14 cellular contexts compared by ENCODE assay signal in the genomic region with DNA sequence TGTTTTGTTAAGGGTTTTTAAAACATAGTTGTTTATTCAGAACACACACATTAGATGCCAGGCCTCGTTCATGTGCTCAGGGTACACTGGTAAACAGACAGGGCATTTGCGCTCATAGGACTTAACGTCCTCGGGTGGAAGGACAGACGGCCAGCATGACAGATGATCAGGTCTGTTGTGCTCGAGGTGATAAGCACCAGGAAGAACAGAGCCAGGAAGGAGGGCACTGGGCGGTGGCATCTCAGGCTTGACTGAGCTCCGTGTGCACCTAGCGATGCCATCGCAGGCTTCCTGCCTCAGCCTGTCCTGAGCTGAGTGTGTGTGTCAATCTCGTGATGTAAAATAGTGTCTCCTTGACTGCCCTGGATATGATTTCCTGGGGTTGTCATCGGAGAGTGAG.
DNase-seq lines count a peak whose midpoint lies in the region; ATAC-seq and TF ChIP-seq lines count a peak whose summit lies in the region.
"Had no signal": no experiment of that assay in that cellular context is flagged by ENCODE, and none has a peak within 500 bp of the region (broad histone marks: within the 10 kb centered on the region; RNA-seq: fewer than 3 reads in every experiment).

No MANE protein-coding gene starts in this region.

- H3K36me3 ChIP-seq in OCI-LY1 (ENCODE audit: insufficient read depth, low read length) (peaks cover 87% of the 10 kb centered on the region), H7 (replicated peaks; ENCODE audit: control insufficient read depth, insufficient read depth, low read length) (peaks cover 21% of the 10 kb centered on the region)

- TF ChIP-seq CTCF in OCI-LY1 (IDR thresholded peaks at IDR 0.05; ENCODE audit: low read length) (no peak), progenitor cell of endocrine pancreas (IDR thresholded peaks at IDR 0.05; ENCODE audit: unreplicated experiment) (no peak)

- H3K27ac Mint-ChIP-seq in activated T-cell treated with anti-CD3 and anti-CD28 coated beads, Interleukin-2, amount 50 U/mL, for 72 hours = peak overlapping the region; percentile 75
- H3K27ac Mint-ChIP-seq in effector memory CD8-positive, alpha-beta T cell = peak overlapping the region; percentile 90 to 95
- peak overlapping the region; percentile 87 for H3K27ac Mint-ChIP-seq in progenitor cell of endocrine pancreas

- H3F3A ChIP-seq in OCI-LY1 (ENCODE audit: insufficient read depth, low read length) = peaks cover 4% of the 10 kb centered on the region; the same call in 1 of the 2 replicates

- no peak overlapping the region for H3K9ac ChIP-seq in OCI-LY1 (ENCODE audit: low read length)

- no peak overlapping the region for H3K4me3 Mint-ChIP-seq in activated T-cell treated with anti-CD3 and anti-CD28 coated beads, Interleukin-2, amount 50 U/mL, for 72 hours
- H3K4me3 Mint-ChIP-seq in effector memory CD8-positive, alpha-beta T cell = peak overlapping the region; percentile 58 to 63
- no peak overlapping the region for H3K4me3 Mint-ChIP-seq in progenitor cell of endocrine pancreas (ENCODE audit: low read depth)

- H2AFZ ChIP-seq in OCI-LY1 (ENCODE audit: low read length) = no peak overlapping the region
- H2AFZ ChIP-seq: PC-9 had no signal

- H3K4me1 Mint-ChIP-seq in activated T-cell treated with anti-CD3 and anti-CD28 coated beads, Interleukin-2, amount 50 U/mL, for 72 hours (ENCODE audit: low read depth) = peaks cover 11% of the 10 kb centered on the region
- H3K4me1 Mint-ChIP-seq in effector memory CD8-positive, alpha-beta T cell (ENCODE audit: low read depth in 2 of 2) = peaks cover 23 to 30% of the 10 kb centered on the region in 2 donors
- H3K4me1 Mint-ChIP-seq in progenitor cell of endocrine pancreas (ENCODE audit: low read depth) = no peaks in the 10 kb centered on the region

- H3K36me3 Mint-ChIP-seq in activated T-cell treated with anti-CD3 and anti-CD28 coated beads, Interleukin-2, amount 50 U/mL, for 72 hours (ENCODE audit: insufficient read depth in 2 of 2) = peaks cover 41 to 65% of the 10 kb centered on the region in 2 donors
- H3K36me3 Mint-ChIP-seq in effector memory CD8-positive, alpha-beta T cell (ENCODE audit: insufficient read depth) = peaks cover 54% of the 10 kb centered on the region
- peaks cover 51% of the 10 kb centered on the region for H3K36me3 Mint-ChIP-seq in progenitor cell of endocrine pancreas (ENCODE audit: insufficient read depth)

- no peaks in the 10 kb centered on the region for H3K4me1 ChIP-seq in OCI-LY1 (ENCODE audit: insufficient read depth, low read length, severe bottlenecking)

- ATAC-seq in activated T-cell treated with anti-CD3 and anti-CD28 coated beads, Interleukin-2, amount 50 U/mL, for 72 hours (replicated peaks in 1 of 2) = no peak
- ATAC-seq in effector memory CD8-positive, alpha-beta T cell (replicated peaks) = peak; percentile 27
- ATAC-seq in GM18907 (IDR thresholded peaks at IDR 0.05; ENCODE audit: unreplicated experiment) = no peak

- peak overlapping the region; percentile 60 for H3K27ac ChIP-seq in OCI-LY1 (ENCODE audit: low read depth, low read length, poor library complexity, severe bottlenecking)
- H3K27ac ChIP-seq: PC-9 had no signal

- no peak for DNase-seq in activated T-cell treated with anti-CD3 and anti-CD28 coated beads, Interleukin-2, amount 50 U/mL, for 72 hours
- no peak for DNase-seq in activated T-cell treated with anti-CD3 and anti-CD28 coated beads, Interleukin-2, amount 50 U/mL, for 48 hours
- DNase-seq in effector memory CD8-positive, alpha-beta T cell = no peak
- no peak for DNase-seq in progenitor cell of endocrine pancreas (ENCODE audit: low spot score, unreplicated experiment)
- DNase-seq in H7 = no peak
- DNase-seq in HCEC 1CT = no peak
- DNase-seq: amniotic stem cell, cortex of kidney, DMS79, NCI-H1105 treated with DMSO at 0.1 percent for 48 hours, NCI-H2227 treated with DMSO at 0.1 percent for 48 hours, PC-9 had no signal

- H3K27me3 ChIP-seq in OCI-LY1 (ENCODE audit: insufficient read depth, low read length) (no peaks in the 10 kb centered on the region), H7 (ENCODE audit: control insufficient read depth, insufficient read depth, low read length) (no peaks in the 10 kb centered on the region)

- H3K27me3 Mint-ChIP-seq in activated T-cell treated with anti-CD3 and anti-CD28 coated beads, Interleukin-2, amount 50 U/mL, for 72 hours (ENCODE audit: low read depth) = no peaks in the 10 kb centered on the region
- no peaks in the 10 kb centered on the region for H3K27me3 Mint-ChIP-seq in effector memory CD8-positive, alpha-beta T cell
- H3K27me3 Mint-ChIP-seq in progenitor cell of endocrine pancreas = no peaks in the 10 kb centered on the region

- H3K9me3 Mint-ChIP-seq in activated T-cell treated with anti-CD3 and anti-CD28 coated beads, Interleukin-2, amount 50 U/mL, for 72 hours = peaks cover 5 to 11% of the 10 kb centered on the region in 2 donors
- peaks cover 2 to 14% of the 10 kb centered on the region in 2 donors for H3K9me3 Mint-ChIP-seq in effector memory CD8-positive, alpha-beta T cell
- H3K9me3 Mint-ChIP-seq in progenitor cell of endocrine pancreas (ENCODE audit: low read depth) = peaks cover 3% of the 10 kb centered on the region

- H3K9me2 ChIP-seq in OCI-LY1 (ENCODE audit: low read depth, low read length) = no peaks in the 10 kb centered on the region

- H4K20me1 ChIP-seq in OCI-LY1 (ENCODE audit: insufficient read depth, low read length) = no peaks in the 10 kb centered on the region

- H3K9me3 ChIP-seq in OCI-LY1 (ENCODE audit: low read length) = peaks cover 11% of the 10 kb centered on the region; the same call in 1 of the 2 replicates

- peaks cover 2% of the 10 kb centered on the region; the same call in 1 of the 2 replicates for H3K79me2 ChIP-seq in OCI-LY1 (ENCODE audit: insufficient read depth, low read length)

- H3K4me3 ChIP-seq in OCI-LY1 (ENCODE audit: low read depth, low read length, poor library complexity, severe bottlenecking) = no peak overlapping the region
- no peak overlapping the region for H3K4me3 ChIP-seq in H7 (ENCODE audit: insufficient read depth, low read depth, low read length)
- H3K4me3 ChIP-seq: PC-9 had no signal

- H3K4me2 ChIP-seq in OCI-LY1 (ENCODE audit: low read length) = no peak overlapping the region
- H3K4me2 ChIP-seq: PC-9 had no signal

Comparison
In these comparisons a context has a peak if more than half of its experiments do, and no peak if none do; other contexts are left out.
1. H3K4me3 Mint-ChIP-seq: peak in effector memory CD8-positive, alpha-beta T cell (2 of 2); none in activated T-cell treated with anti-CD3 and anti-CD28 coated beads, Interleukin-2, amount 50 U/mL, for 72 hours (0 of 2) and progenitor cell of endocrine pancreas (single experiment).
2. Peak in every context shown above with its lines, with median percentiles within 50 percentile points of each other: H3K27ac Mint-ChIP-seq.